Comparison of ENCODE assay signal across 9 cellular contexts in genomic region chr12:49967777-49968250, GRCh38. TPM values are rescaled to one million over a fixed set of nuclear protein-coding genes. Genes with fewer than 3 reads are reported as not detected.
DNase-seq lines count a peak whose midpoint lies in the region; ATAC-seq and TF ChIP-seq lines count a peak whose summit lies in the region.
"Had no signal": no experiment of that assay in that cellular context is flagged by ENCODE, and none has a peak within 500 bp of the region (broad histone marks: within the 10 kb centered on the region; RNA-seq: fewer than 3 reads in every experiment).

No MANE protein-coding gene starts in this region.

- no peaks in the 10 kb centered on the region for H3K9me2 ChIP-seq in neural cell (ENCODE audit: insufficient read depth, low read length)

- CTCF ChIA-PET in CD4-positive, alpha-beta T cell (lab: Charles Lee) = interaction anchor here (0.8 to 3.1 kb wide), 29 partner anchors 9 to 435 kb away, joined by 3 to 36 read pairs (median 6); partner anchors contain the start of genes COX14, RACGAP1, SMARCD1 and TMBIM6

- H4K20me1 ChIP-seq in neural cell (ENCODE audit: insufficient read depth) = no peaks in the 10 kb centered on the region

- H3K79me2 ChIP-seq in neural cell (replicated peaks; ENCODE audit: insufficient read depth, low read length) = no peaks in the 10 kb centered on the region

- ATAC-seq in CD4-positive, alpha-beta T cell (ENCODE audit: poor library complexity) = peak; percentile 15
- ATAC-seq in HG03108 (IDR thresholded peaks at IDR 0.05; ENCODE audit: unreplicated experiment) = peak; percentile 6
- ATAC-seq in GM21423 (IDR thresholded peaks at IDR 0.05; ENCODE audit: unreplicated experiment) = no peak
- no peak for ATAC-seq in HG03457 (IDR thresholded peaks at IDR 0.05; ENCODE audit: unreplicated experiment)
- ATAC-seq in HG03520 (IDR thresholded peaks at IDR 0.05; ENCODE audit: unreplicated experiment) = no peak

- intact Hi-C loops in CD4-positive, alpha-beta T cell (cut with DNase I, micrococcal nuclease) = loop anchor here (1.0 to 5.0 kb wide), 3 partner anchors 88 to 209 kb away; no protein-coding TSS in a partner anchor

- no peaks in the 10 kb centered on the region for H3K9me3 ChIP-seq in CD4-positive, alpha-beta T cell (ENCODE audit: control insufficient read depth, low read length)
- H3K9me3 ChIP-seq in neural cell (ENCODE audit: low read length) = no peaks in the 10 kb centered on the region

- DNase-seq in CD4-positive, alpha-beta T cell = no peak
- DNase-seq in cardiac fibroblast (ENCODE audit: low read depth in 2 of 2) (no peak), SK-N-DZ (ENCODE audit: low spot score) (no peak)

- peaks cover 41% of the 10 kb centered on the region for H3K27me3 Mint-ChIP-seq in CD4-positive, alpha-beta T cell

- H3K4me3 ChIP-seq in cardiac fibroblast (replicated peaks in 1 of 2; ENCODE audit: low read depth in 2 of 2, low read length in 2 of 2) = peak overlapping the region; percentile 30 to 38
- H3K4me3 ChIP-seq in neural cell (ENCODE audit: low read length) = peak overlapping the region; percentile 53

- H3K27me3 ChIP-seq in CD4-positive, alpha-beta T cell (ENCODE audit: control insufficient read depth, insufficient read depth, low read length) = peaks cover 41% of the 10 kb centered on the region
- peaks cover under 1% of the 10 kb centered on the region for H3K27me3 ChIP-seq in neural cell (ENCODE audit: insufficient read depth, low read depth, low read length)

- TF ChIP-seq EP300 in neural cell (conservative IDR thresholded peaks at IDR 0.05; ENCODE audit: poor library complexity, severe bottlenecking) = no peak

- POLR2A ChIA-PET in CD4-positive, alpha-beta T cell (lab: Charles Lee) = interaction anchor here (0.9 to 1.5 kb wide), 3 partner anchors 22 to 145 kb away, joined by 3 to 7 read pairs (median 6); partner anchors contain the start of gene COX14

- no peaks in the 10 kb centered on the region for H3K36me3 Mint-ChIP-seq in CD4-positive, alpha-beta T cell (ENCODE audit: low read depth)

- H3K36me3 ChIP-seq in neural cell (ENCODE audit: insufficient read depth, low read length) = no peaks in the 10 kb centered on the region

- H3F3A ChIP-seq in neural cell (ENCODE audit: insufficient read depth, low read length, poor library complexity, severe bottlenecking) = no peaks in the 10 kb centered on the region

- no peak overlapping the region for H3K4me2 ChIP-seq in neural cell (ENCODE audit: low read length)

- H3K27ac ChIP-seq in CD4-positive, alpha-beta T cell (ENCODE audit: low read depth, low read length) = no peak overlapping the region
- no peak overlapping the region for H3K27ac ChIP-seq in neural cell (ENCODE audit: low read length)

- no peak overlapping the region for H2AFZ ChIP-seq in neural cell (ENCODE audit: low read depth, low read length)

- TF ChIP-seq RAD21 in neural cell (conservative IDR thresholded peaks at IDR 0.05) = no peak

- no peak for TF ChIP-seq CTCF in CD4-positive, alpha-beta T cell (IDR thresholded peaks at IDR 0.05)
- TF ChIP-seq CTCF in cardiac fibroblast (IDR thresholded peaks at IDR 0.05; ENCODE audit: low read depth, low read length) (no peak), neural cell (IDR thresholded peaks at IDR 0.05; ENCODE audit: poor library complexity, severe bottlenecking) (no peak)

- no peaks in the 10 kb centered on the region for H3K9me3 Mint-ChIP-seq in CD4-positive, alpha-beta T cell

- H3K4me1 Mint-ChIP-seq in CD4-positive, alpha-beta T cell (ENCODE audit: low read depth) = peaks cover 5% of the 10 kb centered on the region

- H3K4me3 Mint-ChIP-seq in CD4-positive, alpha-beta T cell = no peak overlapping the region

- H3K27ac Mint-ChIP-seq in CD4-positive, alpha-beta T cell = no peak overlapping the region

- no peak overlapping the region for H3K9ac ChIP-seq in neural cell (ENCODE audit: low read length)

TF ChIP-seq in neural cell, 6 proteins besides CTCF, POLR2A, EP300 and RAD21:
- TF ChIP-seq MXI1 (conservative IDR thresholded peaks at IDR 0.05; ENCODE audit: poor library complexity, severe bottlenecking) (no peak), POLR2AphosphoS5 (IDR thresholded peaks at IDR 0.05) (no peak), SMC3 (conservative IDR thresholded peaks at IDR 0.05; ENCODE audit: poor library complexity) (no peak), TAF1 (IDR thresholded peaks at IDR 0.05; ENCODE audit: low read depth) (no peak), EZH2 (IDR thresholded peaks at IDR 0.05; ENCODE audit: borderline replicate concordance, insufficient read depth, low read length, poor library complexity, severe bottlenecking) (no peak)
- TF ChIP-seq, protein P1, sequence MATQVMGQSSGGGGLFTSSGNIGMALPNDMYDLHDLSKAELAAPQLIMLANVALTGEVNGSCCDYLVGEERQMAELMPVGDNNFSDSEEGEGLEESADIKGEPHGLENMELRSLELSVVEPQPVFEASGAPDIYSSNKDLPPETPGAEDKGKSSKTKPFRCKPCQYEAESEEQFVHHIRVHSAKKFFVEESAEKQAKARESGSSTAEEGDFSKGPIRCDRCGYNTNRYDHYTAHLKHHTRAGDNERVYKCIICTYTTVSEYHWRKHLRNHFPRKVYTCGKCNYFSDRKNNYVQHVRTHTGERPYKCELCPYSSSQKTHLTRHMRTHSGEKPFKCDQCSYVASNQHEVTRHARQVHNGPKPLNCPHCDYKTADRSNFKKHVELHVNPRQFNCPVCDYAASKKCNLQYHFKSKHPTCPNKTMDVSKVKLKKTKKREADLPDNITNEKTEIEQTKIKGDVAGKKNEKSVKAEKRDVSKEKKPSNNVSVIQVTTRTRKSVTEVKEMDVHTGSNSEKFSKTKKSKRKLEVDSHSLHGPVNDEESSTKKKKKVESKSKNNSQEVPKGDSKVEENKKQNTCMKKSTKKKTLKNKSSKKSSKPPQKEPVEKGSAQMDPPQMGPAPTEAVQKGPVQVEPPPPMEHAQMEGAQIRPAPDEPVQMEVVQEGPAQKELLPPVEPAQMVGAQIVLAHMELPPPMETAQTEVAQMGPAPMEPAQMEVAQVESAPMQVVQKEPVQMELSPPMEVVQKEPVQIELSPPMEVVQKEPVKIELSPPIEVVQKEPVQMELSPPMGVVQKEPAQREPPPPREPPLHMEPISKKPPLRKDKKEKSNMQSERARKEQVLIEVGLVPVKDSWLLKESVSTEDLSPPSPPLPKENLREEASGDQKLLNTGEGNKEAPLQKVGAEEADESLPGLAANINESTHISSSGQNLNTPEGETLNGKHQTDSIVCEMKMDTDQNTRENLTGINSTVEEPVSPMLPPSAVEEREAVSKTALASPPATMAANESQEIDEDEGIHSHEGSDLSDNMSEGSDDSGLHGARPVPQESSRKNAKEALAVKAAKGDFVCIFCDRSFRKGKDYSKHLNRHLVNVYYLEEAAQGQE (IDR thresholded peaks at IDR 0.05; ENCODE audit: borderline replicate concordance) = no peak

RNA-seq across cellular contexts. Expression of gene AQP6, which starts 4.9 kb away (rescaled TPM):
- total RNA-seq in CD4-positive, alpha-beta T cell = not detected
- not detected in 2 replicates for polyA plus RNA-seq in neural cell
- not detected in 2 replicates for polyA minus RNA-seq in neural cell
- polyA plus RNA-seq in SK-N-DZ (2014; cell fraction: cytosol; rRNA removed) = 0.03 and 0.40 TPM in 2 replicates
- 0.20 TPM in 1 of 2 replicates, not detected in the other for polyA plus RNA-seq in SK-N-DZ (2014; cell fraction: nucleus; rRNA removed)
- total RNA-seq: pulmonary artery endothelial cell had no signal

RNA-seq across cellular contexts. Expression of gene AQP5, which starts 6.1 kb away (rescaled TPM):
- total RNA-seq in CD4-positive, alpha-beta T cell = not detected
- not detected in 2 replicates for polyA plus RNA-seq in neural cell
- polyA minus RNA-seq in neural cell = not detected in 2 replicates
- polyA plus RNA-seq in SK-N-DZ (2014; cell fraction: cytosol; rRNA removed) = 1.3 and 1.8 TPM in 2 replicates
- polyA plus RNA-seq in SK-N-DZ (2014; cell fraction: nucleus; rRNA removed) = 0.33 and 0.90 TPM in 2 replicates

RNA-seq across cellular contexts. Expression of gene AQP2, which starts 17.3 kb away (rescaled TPM):
- not detected for total RNA-seq in CD4-positive, alpha-beta T cell
- not detected in 2 replicates for polyA plus RNA-seq in neural cell
- not detected in 2 replicates for polyA minus RNA-seq in neural cell
- 0.14 TPM in 1 of 2 replicates, not detected in the other for polyA plus RNA-seq in SK-N-DZ (2014; cell fraction: cytosol; rRNA removed)
- polyA plus RNA-seq in SK-N-DZ (2014; cell fraction: nucleus; rRNA removed) = not detected in 2 replicates
- total RNA-seq: pulmonary artery endothelial cell had no signal

RNA-seq across cellular contexts. Expression of gene RACGAP1, which starts 57.5 kb away (rescaled TPM):
- 1 to 10 TPM; 3.0 to 3.3 TPM for total RNA-seq in CD4-positive, alpha-beta T cell
- polyA plus RNA-seq in neural cell = 16.2 and 18.3 TPM in 2 replicates
- 16.1 and 22.6 TPM in 2 replicates for polyA minus RNA-seq in neural cell
- polyA plus RNA-seq in SK-N-DZ (2014; cell fraction: cytosol; rRNA removed) = 127 and 139 TPM in 2 replicates
- polyA plus RNA-seq in SK-N-DZ (2014; cell fraction: nucleus; rRNA removed) = 96.6 and 103 TPM in 2 replicates

Comparison
In these comparisons a context has a peak if more than half of its experiments do, and no peak if none do; other contexts are left out.
1. ATAC-seq: peak in CD4-positive, alpha-beta T cell (single experiment) and HG03108 (single experiment); none in GM21423 (single experiment), HG03457 (single experiment) and HG03520 (single experiment).